5 cellular contexts compared by ENCODE assay signal in genomic region chr5:179644766-179645165, GRCh38. TPM values are rescaled to one million over a fixed set of nuclear protein-coding genes. Genes with fewer than 3 reads are reported as not detected.
"Had no signal": no experiment of that assay in that cellular context is flagged by ENCODE, and none has a peak within 500 bp of the region (broad histone marks: within the 10 kb centered on the region; RNA-seq: fewer than 3 reads in every experiment).

No MANE protein-coding gene starts in this region.

RNA-seq across cellular contexts. Expression of gene CBY3, which starts 36.1 kb away (rescaled TPM):
- total RNA-seq: HT-29, M059J, Right ventricle myocardium inferior, SJCRH30 had no signal
- polyA plus RNA-seq: IMR-90 had no signal
